ENCODE assay signal across 6 cellular contexts in the genomic region with DNA sequence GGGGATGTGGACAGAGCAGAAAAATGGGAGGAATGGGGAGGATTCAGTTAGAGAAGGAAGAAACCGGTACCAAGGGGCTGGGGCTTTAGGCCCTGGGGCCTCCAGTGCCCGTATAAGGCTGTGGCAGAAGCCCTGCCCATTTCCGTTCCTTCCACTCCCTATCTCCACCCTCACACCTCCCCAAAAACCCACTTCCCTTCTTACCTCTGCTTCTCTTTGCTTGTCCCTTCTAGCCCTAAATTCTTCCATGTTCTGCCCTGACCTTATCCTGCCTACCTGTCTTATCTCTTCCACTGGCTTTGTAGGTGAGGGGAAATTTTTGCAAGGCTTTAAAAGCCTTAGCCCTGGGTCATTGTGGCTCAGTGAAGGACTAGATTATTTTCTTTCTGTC. TPM values are rescaled to one million over a fixed set of nuclear protein-coding genes. Genes with fewer than 3 reads are reported as not detected.
DNase-seq lines count a peak whose midpoint lies in the region; TF ChIP-seq lines count a peak whose summit lies in the region.

No MANE protein-coding gene starts in this region.

- peak overlapping the region; percentile 37 to 68 for H3K9ac ChIP-seq in colonic mucosa (ENCODE audit: low read depth in 2 of 2, low read length in 2 of 2)

- no peaks in the 10 kb centered on the region for H3K27me3 ChIP-seq in colonic mucosa
- H3K27me3 ChIP-seq in tibial artery, result no peaks in the 10 kb centered on the region
- H3K27me3 ChIP-seq in ovary, result no peaks in the 10 kb centered on the region

- H3K4me3 ChIP-seq in colonic mucosa, result no peak overlapping the region
- no peak overlapping the region for H3K4me3 ChIP-seq in tibial artery
- no peak overlapping the region for H3K4me3 ChIP-seq in ovary

- TF ChIP-seq EP300 in ovary (IDR thresholded peaks at IDR 0.05), result no peak

- DNase-seq in activated naive CD4-positive, alpha-beta T cell treated with Interleukin-2 at 50 U/mL for 16 hours, result peak; percentile 40
- DNase-seq in activated naive CD4-positive, alpha-beta T cell treated with anti-CD3 and anti-CD28 coated beads, Interleukin-2, amount 50 U/mL, for 16 hours, result no peak
- no peak for DNase-seq in colonic mucosa
- no peak for DNase-seq in tibial artery
- DNase-seq in NCI-H526 treated with DMSO at 0.1 percent for 48 hours (lab: John Stamatoyannopoulos, UW), result no peak
- no peak for DNase-seq in ovary

- H3K36me3 ChIP-seq in colonic mucosa, result peaks cover 14% of the 10 kb centered on the region
- peaks cover 43 to 54% (median 45%) of the 10 kb centered on the region in 3 donors for H3K36me3 ChIP-seq in tibial artery
- H3K36me3 ChIP-seq in ovary, result no peaks in the 10 kb centered on the region

- intact Hi-C loops in colonic mucosa (cut with DNase I) (no loop called here), tibial artery (cut with DNase I; ENCODE audit: low total_unique reads) (no loop called here), ovary (cut with DNase I) (no loop called here)

- peaks cover 17% of the 10 kb centered on the region for H3K4me1 ChIP-seq in colonic mucosa
- peaks cover 7 to 59% (median 48%) of the 10 kb centered on the region in 4 donors for H3K4me1 ChIP-seq in tibial artery
- peaks cover 6% of the 10 kb centered on the region for H3K4me1 ChIP-seq in ovary (ENCODE audit: insufficient read depth)

- H3K27ac ChIP-seq in colonic mucosa (peak overlapping the region; percentile 98), tibial artery (peak overlapping the region; percentile 95 to 99), ovary (no peak overlapping the region)

- TF ChIP-seq CTCF in colonic mucosa (IDR thresholded peaks at IDR 0.05), result no peak
- no peak for TF ChIP-seq CTCF in tibial artery (IDR thresholded peaks at IDR 0.05)
- no peak for TF ChIP-seq CTCF in ovary (IDR thresholded peaks at IDR 0.05)

- no peak for TF ChIP-seq POLR2A in ovary (IDR thresholded peaks at IDR 0.05)

- 46 to 50% (median 49%) methylated on average over 3 of the region's 3 CpGs for WGBS in ovary, 3 donors

- H3K9me3 ChIP-seq in colonic mucosa (no peaks in the 10 kb centered on the region), tibial artery (no peaks in the 10 kb centered on the region), ovary (no peaks in the 10 kb centered on the region)

RNA-seq across cellular contexts. Expression of gene RNF167, which starts 4.1 kb away (rescaled TPM):
- 100 to 1,000 TPM in 1 of 2 donors, 10 to 100 TPM in 1; 92.1 to 120 TPM for total RNA-seq in colonic mucosa
- 10 to 100 TPM; 22.7 to 89.6 (median 78.1) TPM for total RNA-seq in ovary
- 100 to 1,000 TPM in 1 of 2 donors, 10 to 100 TPM in 1; 91.8 to 221 TPM for polyA plus RNA-seq in ovary

RNA-seq across cellular contexts. Expression of gene PFN1, which starts 4.2 kb away (rescaled TPM):
- 1,000 to 10,000 TPM in 1 of 2 donors, 100 to 1,000 TPM in 1; 839 to 1,278 TPM for total RNA-seq in colonic mucosa
- 100 to 1,000 TPM; 201 to 415 (median 323) TPM for total RNA-seq in ovary
- 100 to 1,000 TPM; 254 to 542 TPM for polyA plus RNA-seq in ovary

RNA-seq across cellular contexts. Expression of gene SLC25A11, which starts 4.3 kb away (rescaled TPM):
- total RNA-seq in colonic mucosa, result 100 to 1,000 TPM in 1 of 2 donors, 10 to 100 TPM in 1; 73.1 to 116 TPM
- 10 to 100 TPM; 18.7 to 55.4 (median 42.3) TPM for total RNA-seq in ovary
- polyA plus RNA-seq in ovary, result 10 to 100 TPM; 12.7 to 44.1 TPM

RNA-seq across cellular contexts. Expression of gene ENO3, which starts 6.8 kb away (rescaled TPM):
- total RNA-seq in colonic mucosa, result 10 to 100 TPM in 1 of 2 donors, 1 to 10 TPM in 1; 3.8 to 17.6 TPM
- 1 to 10 TPM; 2.5 to 6.1 (median 4.1) TPM for total RNA-seq in ovary
- 1 to 10 TPM; 1.8 to 5.0 TPM for polyA plus RNA-seq in ovary

RNA-seq across cellular contexts. Expression of gene GP1BA, which starts 12.1 kb away (rescaled TPM):
- total RNA-seq in colonic mucosa, result not detected
- under 1 TPM in 1 of 7 donors, not detected in 6; 0.10 TPM for total RNA-seq in ovary
- polyA plus RNA-seq in ovary, result under 1 TPM in 1 of 2 donors, not detected in 1; 0.04 TPM

Comparison
In these comparisons a context has a peak if more than half of its experiments do, and no peak if none do; other contexts are left out.
1. H3K27ac ChIP-seq: peak in colonic mucosa (single experiment) and tibial artery (2 of 2); none in ovary (0 of 2).